Comparison of ENCODE assay signal across 20 cellular contexts in genomic region chr15:63752979-63753378, GRCh38.
"Had no signal": no experiment of that assay in that cellular context is flagged by ENCODE, and none has a peak within 500 bp of the region (broad histone marks: within the 10 kb centered on the region; RNA-seq: fewer than 3 reads in every experiment).

No MANE protein-coding gene starts in this region.

- H3K4me3 ChIP-seq: esophagus muscularis mucosa, gastroesophageal sphincter, mucosa of descending colon, ovary, right lobe of liver, testis had no signal

- DNase-seq: effector memory CD8-positive, alpha-beta T cell; glutamatergic neuron; islet precursor cell; mammary epithelial cell; mucosa of descending colon; natural killer cell; nucleus accumbens; ovary; right lobe of liver; stimulated activated CD4-positive, alpha-beta T cell treated with anti-CD3 and anti-CD28 coated beads, Interleukin-4, amount 100 ng/mL, for 1 hour; stimulated activated naive B cell treated with anti-CD40 and anti-IgM and Interleukin-4, amounts not matched to agents 10 μg/mL and 1 μg/mL and 100 μg/mL, for 72 hours; stimulated activated naive CD8-positive, alpha-beta T cell treated with anti-CD3 and anti-CD28 coated beads, Interleukin-15, amount 100 ng/mL, for 72 hours; testis; trophoblast cell had no signal

- H3K27me3 Mint-ChIP-seq: dendritic cell treated with granulocyte-macrophage colony-stimulating factor and Interleukin-4, amounts not matched to agents 40 ng/mL and 50 ng/mL, for 4 days; effector memory CD8-positive, alpha-beta T cell; progenitor cell of endocrine pancreas; stimulated activated naive B cell treated with anti-CD40 and anti-IgM and Interleukin-4, amounts not matched to agents 10 μg/mL and 1 μg/mL and 100 μg/mL, for 72 hours; stimulated activated naive CD8-positive, alpha-beta T cell treated with anti-CD3 and anti-CD28 coated beads, Interleukin-15, amount 100 ng/mL, for 72 hours had no signal

- ATAC-seq: gastroesophageal sphincter; stimulated activated naive B cell treated with anti-CD40 and anti-IgM and Interleukin-4, amounts not matched to agents 10 μg/mL and 1 μg/mL and 100 μg/mL, for 72 hours had no signal

- H3K27ac Mint-ChIP-seq: dendritic cell treated with granulocyte-macrophage colony-stimulating factor and Interleukin-4, amounts not matched to agents 40 ng/mL and 50 ng/mL, for 4 days; progenitor cell of endocrine pancreas had no signal

- H3K4me1 Mint-ChIP-seq: natural killer cell; neural crest cell; stimulated activated naive CD8-positive, alpha-beta T cell treated with anti-CD3 and anti-CD28 coated beads, Interleukin-15, amount 100 ng/mL, for 72 hours had no signal

- H3K9me3 Mint-ChIP-seq: dendritic cell treated with granulocyte-macrophage colony-stimulating factor and Interleukin-4, amounts not matched to agents 40 ng/mL and 50 ng/mL, for 4 days; effector memory CD8-positive, alpha-beta T cell; natural killer cell; neural crest cell; stimulated activated naive B cell treated with anti-CD40 and anti-IgM and Interleukin-4, amounts not matched to agents 10 μg/mL and 1 μg/mL and 100 μg/mL, for 72 hours; stimulated activated naive CD8-positive, alpha-beta T cell treated with anti-CD3 and anti-CD28 coated beads, Interleukin-15, amount 100 ng/mL, for 72 hours had no signal

- H3K4me1 ChIP-seq: esophagus muscularis mucosa, gastroesophageal sphincter, right lobe of liver, testis had no signal

- H3K9me3 ChIP-seq: esophagus muscularis mucosa, gastroesophageal sphincter, mucosa of descending colon, ovary, right lobe of liver, testis had no signal

- H3K36me3 Mint-ChIP-seq: natural killer cell had no signal

- H3K4me3 Mint-ChIP-seq: dendritic cell treated with granulocyte-macrophage colony-stimulating factor and Interleukin-4, amounts not matched to agents 40 ng/mL and 50 ng/mL, for 4 days; effector memory CD8-positive, alpha-beta T cell; natural killer cell; neural crest cell; stimulated activated naive B cell treated with anti-CD40 and anti-IgM and Interleukin-4, amounts not matched to agents 10 μg/mL and 1 μg/mL and 100 μg/mL, for 72 hours; stimulated activated naive CD8-positive, alpha-beta T cell treated with anti-CD3 and anti-CD28 coated beads, Interleukin-15, amount 100 ng/mL, for 72 hours had no signal

- H3K27ac ChIP-seq: epithelial cell of prostate, esophagus muscularis mucosa, gastroesophageal sphincter, ovary, right lobe of liver, testis had no signal

- H3K36me3 ChIP-seq: ovary had no signal
